19 cellular contexts compared by ENCODE assay signal in genomic region chr19:4687396-4687795, GRCh38. TPM values are rescaled to one million over a fixed set of nuclear protein-coding genes. Genes with fewer than 3 reads are reported as not detected.
A peak's percentile ranks its signal among the peaks of the same experiment; 100 is the strongest.
DNase-seq lines count a peak whose midpoint lies in the region; ATAC-seq and TF ChIP-seq lines count a peak whose summit lies in the region.
"Had no signal": no experiment of that assay in that cellular context is flagged by ENCODE, and none has a peak within 500 bp of the region (broad histone marks: within the 10 kb centered on the region; RNA-seq: fewer than 3 reads in every experiment).

No MANE protein-coding gene starts in this region.

- TF ChIP-seq POLR2A in body of pancreas (IDR thresholded peaks at IDR 0.05) (no peak), stomach (IDR thresholded peaks at IDR 0.05) (no peak)

- H3K36me3 ChIP-seq in cardiac muscle cell (peaks cover 7% of the 10 kb centered on the region), body of pancreas (replicated peaks in 1 of 2; ENCODE audit: insufficient read depth in 1 of 2, low read depth in 2 of 2) (peaks cover 3 to 26% of the 10 kb centered on the region in 2 donors), stomach (peaks cover 81 to 100% (median 99%) of the 10 kb centered on the region in 4 donors), hepatocyte (replicated peaks; ENCODE audit: insufficient read depth, low read depth) (no peaks in the 10 kb centered on the region)

- no peak overlapping the region for H2AFZ ChIP-seq in hepatocyte

- WGBS in body of pancreas, 2 donors = 53 to 71% methylated on average over 6 to 11 of the region's 11 CpGs
- WGBS in stomach, 5 donors = 45 to 66% (median 61%) methylated on average over 9 to 11 of the region's 11 CpGs
- WGBS in hepatocyte (ENCODE audit: low lambda C conversion rate, missing lambda C conversion rate) = 86% methylated on average over 11 of the region's 11 CpGs

- H3K27me3 ChIP-seq in cardiac muscle cell (no peaks in the 10 kb centered on the region), body of pancreas (no peaks in the 10 kb centered on the region), stomach (no peaks in the 10 kb centered on the region), hepatocyte (no peaks in the 10 kb centered on the region)

- no peak for TF ChIP-seq EP300 in stomach (IDR thresholded peaks at IDR 0.05)

- H3K27ac ChIP-seq in cardiac muscle cell = peak overlapping the region; percentile 86
- no peak overlapping the region for H3K27ac ChIP-seq in body of pancreas
- H3K27ac ChIP-seq in stomach = no peak overlapping the region
- H3K27ac ChIP-seq in hepatocyte = no peak overlapping the region
- H3K27ac ChIP-seq: A549 had no signal

- ATAC-seq in Right ventricle myocardium superior (ENCODE audit: poor library complexity) (no peak), body of pancreas (no peak), HG03354 (IDR thresholded peaks at IDR 0.05; ENCODE audit: poor library complexity, severe bottlenecking, unreplicated experiment) (no peak)
- ATAC-seq: A549, GM12878 had no signal

- TF ChIP-seq CTCF in cardiac muscle cell (IDR thresholded peaks at IDR 0.05; ENCODE audit: low read depth, low read length) (no peak), body of pancreas (IDR thresholded peaks at IDR 0.05) (no peak), stomach (IDR thresholded peaks at IDR 0.05) (no peak), hepatocyte (IDR thresholded peaks at IDR 0.05; ENCODE audit: poor library complexity) (no peak)

- H3K9me2 ChIP-seq in hepatocyte (replicated peaks; ENCODE audit: insufficient read depth) = no peaks in the 10 kb centered on the region

- no peak overlapping the region for H3K4me2 ChIP-seq in hepatocyte
- H3K4me2 ChIP-seq: A549 had no signal

- H3K79me2 ChIP-seq in hepatocyte = no peaks in the 10 kb centered on the region

- no peaks in the 10 kb centered on the region for H3K9me3 ChIP-seq in cardiac muscle cell (ENCODE audit: low read depth)
- no peaks in the 10 kb centered on the region for H3K9me3 ChIP-seq in body of pancreas
- no peaks in the 10 kb centered on the region for H3K9me3 ChIP-seq in stomach
- no peaks in the 10 kb centered on the region for H3K9me3 ChIP-seq in hepatocyte (ENCODE audit: low read depth)
- H3K9me3 ChIP-seq: A549 had no signal

- H3K4me1 ChIP-seq in cardiac muscle cell (ENCODE audit: low read depth) (no peaks in the 10 kb centered on the region), body of pancreas (no peaks in the 10 kb centered on the region), stomach (no peaks in the 10 kb centered on the region), hepatocyte (ENCODE audit: insufficient read depth) (no peaks in the 10 kb centered on the region)
- H3K4me1 ChIP-seq: A549 had no signal

- no peaks in the 10 kb centered on the region for H4K20me1 ChIP-seq in hepatocyte (ENCODE audit: insufficient read depth, poor library complexity, severe bottlenecking)

- DNase-seq in cardiac muscle cell (ENCODE audit: low read depth in 1 of 2, low spot score in 1 of 2) (peak in 1 of 2 donors; percentile 61), Right ventricle myocardium superior (no peak), NCI-H1092 (lab: John Stamatoyannopoulos, UW) (peak; percentile 41), body of pancreas (peak in 3 of 4 donors; percentile 52 to 81 (median 67)), stomach (peak; percentile 53), hepatocyte (ENCODE audit: low spot score) (no peak)
- DNase-seq: CD4-positive, CD25-positive, alpha-beta regulatory T cell; DMS79; H9; Karpas-422; MV-4-11; NCI-H1436; NCI-H1930; NCI-H2171 treated with DMSO at 0.1 percent for 48 hours; NCI-H510A; NK-92 treated with Interleukin-12 subunit alpha and Interleukin-12 subunit beta, amount 100 ng/mL, for 24 hours had no signal

- H3K4me3 ChIP-seq in cardiac muscle cell (no peak overlapping the region), body of pancreas (no peak overlapping the region), stomach (no peak overlapping the region), hepatocyte (no peak overlapping the region)
- H3K4me3 ChIP-seq: A549, GM12878 had no signal

- intact Hi-C loops in Right ventricle myocardium superior (cut with DNase I) (no loop called here), body of pancreas (cut with DNase I) (no loop called here), stomach (cut with DNase I; ENCODE audit: low total_unique reads) (no loop called here)

RNA-seq across cellular contexts. Expression of gene MYDGF, which starts 17.3 kb away (rescaled TPM):
- total RNA-seq in cardiac muscle cell (47.9 and 107 TPM in 2 replicates), Right ventricle myocardium superior (23.2 TPM), body of pancreas (10 to 100 TPM; 42.5 to 50.1 TPM), stomach (10 to 100 TPM; 41.4 to 77.5 (median 71.3) TPM), hepatocyte (125 and 158 TPM in 2 replicates)
- polyA plus RNA-seq in cardiac muscle cell (122 and 206 TPM in 2 replicates), stomach (10 to 100 TPM; 66.4 to 86.6 (median 75.3) TPM), hepatocyte (365 and 405 TPM in 2 replicates)

RNA-seq across cellular contexts. Expression of gene DPP9, which starts 36.2 kb away (rescaled TPM):
- 47.5 and 50.4 TPM in 2 replicates for total RNA-seq in cardiac muscle cell
- polyA plus RNA-seq in cardiac muscle cell = 19.8 and 25.4 TPM in 2 replicates
- 54.0 TPM for total RNA-seq in Right ventricle myocardium superior
- total RNA-seq in body of pancreas = 100 to 1,000 TPM in 1 of 2 donors, 10 to 100 TPM in 1; 44.6 to 130 TPM
- total RNA-seq in stomach = 100 to 1,000 TPM in 2 of 5 donors, 10 to 100 TPM in 3; 24.6 to 178 (median 82.1) TPM
- polyA plus RNA-seq in stomach = 10 to 100 TPM; 18.7 to 30.2 (median 24.6) TPM
- total RNA-seq in hepatocyte = 17.6 and 27.6 TPM in 2 replicates
- 32.6 and 32.7 TPM in 2 replicates for polyA plus RNA-seq in hepatocyte

RNA-seq across cellular contexts. Expression of gene TNFAIP8L1, which starts 48.1 kb away (rescaled TPM):
- total RNA-seq in cardiac muscle cell (2.2 and 18.1 TPM in 2 replicates), Right ventricle myocardium superior (4.6 TPM), body of pancreas (1 to 10 TPM; 3.4 to 5.3 TPM), stomach (10 to 100 TPM in 2 of 5 donors, 1 to 10 TPM in 3; 7.0 to 43.4 (median 9.5) TPM), hepatocyte (10.0 and 13.6 TPM in 2 replicates)
- polyA plus RNA-seq in cardiac muscle cell (5.1 and 18.7 TPM in 2 replicates), stomach (1 to 10 TPM; 5.3 to 5.5 (median 5.4) TPM), hepatocyte (8.7 and 14.3 TPM in 2 replicates)

Comparison
In these comparisons a context has a peak if more than half of its experiments do, and no peak if none do; other contexts are left out.
1. DNase-seq: peak in NCI-H1092 (single experiment), body of pancreas (3 of 4) and stomach (single experiment); none in Right ventricle myocardium superior (single experiment) and hepatocyte (single experiment).